28 cellular contexts compared by ENCODE assay signal in the genomic region with DNA sequence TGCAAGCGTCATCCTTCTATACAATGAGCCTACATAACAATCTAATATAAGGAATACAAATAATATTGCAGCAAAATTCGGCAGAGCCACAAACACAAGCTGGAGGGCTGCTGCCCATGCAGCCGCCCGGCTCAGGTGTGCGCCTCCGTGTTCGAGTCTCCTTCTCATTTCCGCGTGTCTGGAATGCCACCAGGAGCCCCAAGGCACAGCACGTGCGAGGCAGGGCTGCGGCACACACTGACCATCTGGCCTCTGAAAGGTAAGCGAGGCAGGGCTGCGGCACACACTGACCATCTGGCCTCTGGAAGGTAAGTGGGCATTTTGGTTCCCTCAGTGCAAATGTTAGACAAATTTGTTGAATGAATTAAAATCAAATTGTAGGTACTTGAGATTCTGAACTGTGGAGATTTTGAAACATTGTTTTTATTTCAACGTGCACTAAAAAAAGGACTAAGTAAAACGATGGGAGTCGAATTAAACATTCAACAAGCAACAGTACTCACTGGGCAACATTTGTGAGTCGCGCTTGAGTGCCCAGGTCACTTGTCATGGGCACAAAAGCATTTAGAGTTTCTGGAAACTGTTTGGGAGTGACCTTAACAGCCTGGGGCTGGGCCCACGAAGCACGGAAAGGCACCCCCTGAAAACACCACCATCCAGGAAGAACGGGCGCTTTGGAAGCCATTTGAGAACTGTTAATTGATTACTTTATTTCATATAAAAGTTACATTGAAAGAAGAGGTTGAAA. TPM values are rescaled to one million over a fixed set of nuclear protein-coding genes. Genes with fewer than 3 reads are reported as not detected.
DNase-seq lines count a peak whose midpoint lies in the region; ATAC-seq and TF ChIP-seq lines count a peak whose summit lies in the region.
"Had no signal": no experiment of that assay in that cellular context is flagged by ENCODE, and none has a peak within 500 bp of the region (broad histone marks: within the 10 kb centered on the region; RNA-seq: fewer than 3 reads in every experiment).

No MANE protein-coding gene starts in this region.

- no peak overlapping the region for H4K5ac ChIP-seq in IMR-90 (ENCODE audit: low read depth, low read length)

- H3K27ac ChIP-seq in right atrium auricular region (peak overlapping the region; percentile 73 to 86), IMR-90 (ENCODE audit: insufficient read depth, low read length) (no peak overlapping the region), upper lobe of left lung (peak overlapping the region in 3 of 4 donors; percentile 3 to 71 (median 58))
- H3K27ac ChIP-seq: SK-N-MC had no signal

- 0 out of 2 replicates have a peak, but pooled peaks cover 3% of the 10 kb centered on the region for H4K20me1 ChIP-seq in IMR-90 (ENCODE audit: insufficient read depth, low read length)

- H3K4me3 Mint-ChIP-seq in progenitor cell of endocrine pancreas (ENCODE audit: low read depth), result no peak overlapping the region
- H3K4me3 Mint-ChIP-seq: activated CD8-positive, alpha-beta memory T cell treated with anti-CD3 and anti-CD28 coated beads, Interleukin-2, amount 10 ng/mL, durations not matched to agents 7 days and 5 days; activated naive CD8-positive, alpha-beta T cell treated with anti-CD3 and anti-CD28 coated beads, Interleukin-2, amount 50 U/mL, for 24 hours; activated T-cell treated with anti-CD3 and anti-CD28 coated beads, Interleukin-2, amount 50 U/mL, for 72 hours; endodermal cell; stimulated activated memory B cell treated with anti-CD40 and anti-IgM and Interleukin-4, amounts not matched to agents 10 μg/mL and 1 μg/mL and 100 μg/mL, for 72 hours; T-helper 17 cell had no signal

- H3K4me1 ChIP-seq in right atrium auricular region (peaks cover 0 to 12% of the 10 kb centered on the region in 2 donors), IMR-90 (ENCODE audit: control insufficient read depth, insufficient read depth, low read length) (peaks cover 22% of the 10 kb centered on the region), upper lobe of left lung (peaks cover 26 to 51% (median 37%) of the 10 kb centered on the region in 4 donors)

- no peak overlapping the region for H3K9ac ChIP-seq in IMR-90 (ENCODE audit: low read depth, low read length)

- CTCF ChIA-PET in IMR-90 (lab: Yijun Ruan, JAX), result no interaction called here

- TF ChIP-seq POLR2A in IMR-90 (IDR thresholded peaks at IDR 0.05; ENCODE audit: low read depth, low read length), result no peak
- TF ChIP-seq POLR2A in upper lobe of left lung (IDR thresholded peaks at IDR 0.05), result no peak

- POLR2A ChIA-PET in IMR-90 (lab: Charles Lee; ENCODE audit: unreplicated experiment), result no interaction called here

- H3K9me3 Mint-ChIP-seq in progenitor cell of endocrine pancreas (ENCODE audit: low read depth), result no peaks in the 10 kb centered on the region
- H3K9me3 Mint-ChIP-seq: activated naive CD8-positive, alpha-beta T cell treated with anti-CD3 and anti-CD28 coated beads, Interleukin-2, amount 50 U/mL, for 24 hours; activated T-cell treated with anti-CD3 and anti-CD28 coated beads, Interleukin-2, amount 50 U/mL, for 72 hours; central memory CD8-positive, alpha-beta T cell; endodermal cell; stimulated activated memory B cell treated with anti-CD40 and anti-IgM and Interleukin-4, amounts not matched to agents 10 μg/mL and 1 μg/mL and 100 μg/mL, for 72 hours had no signal

- no peak overlapping the region for H2AK9ac ChIP-seq in IMR-90 (replicated peaks; ENCODE audit: low read depth, low read length, poor library complexity)

- no TSS peak for BruUV-seq in IMR-90 (replicated peaks; lab: Mats Ljungman, UMichigan)

- no peak for TF ChIP-seq RAD21 in IMR-90 (IDR thresholded peaks at IDR 0.05; ENCODE audit: low read length)

- dilution Hi-C loops in IMR-90 (cut with HindIII; ENCODE audit: low sequenced_read_pairs, unreplicated experiment), result no loop called here

- H2BK120ac ChIP-seq in IMR-90 (ENCODE audit: low read depth, low read length), result 0 out of 2 replicates have a peak overlapping the region, but pooled peaks have one; percentile 97

- H3K14ac ChIP-seq in IMR-90 (replicated peaks; ENCODE audit: low read depth, low read length), result no peak overlapping the region

- H2BK15ac ChIP-seq in IMR-90 (ENCODE audit: low read depth, low read length), result no peak overlapping the region

- H2BK20ac ChIP-seq in IMR-90 (ENCODE audit: low read depth, low read length), result no peak overlapping the region

- TF ChIP-seq CTCF in right atrium auricular region (IDR thresholded peaks at IDR 0.05), result no peak
- no peak for TF ChIP-seq CTCF in IMR-90 (conservative IDR thresholded peaks at IDR 0.05; ENCODE audit: low read depth, low read length)
- no peak for TF ChIP-seq CTCF in upper lobe of left lung (IDR thresholded peaks at IDR 0.05)
- no peak for TF ChIP-seq CTCF in progenitor cell of endocrine pancreas (IDR thresholded peaks at IDR 0.05; ENCODE audit: unreplicated experiment)
- TF ChIP-seq CTCF in GM10266 (IDR thresholded peaks at IDR 0.05; ENCODE audit: control insufficient read depth, insufficient read depth, low read depth, missing control alignments), result no peak

- H3K4me2 ChIP-seq in IMR-90 (ENCODE audit: low read depth, low read length), result no peak overlapping the region

- H3K79me1 ChIP-seq in IMR-90 (ENCODE audit: low read depth in 1 of 2, low read length in 2 of 2), result peaks cover 15 to 61% of the 10 kb centered on the region in 2 experiments

- H3K36me3 ChIP-seq in right atrium auricular region, result peaks cover 47% of the 10 kb centered on the region
- H3K36me3 ChIP-seq in IMR-90 (ENCODE audit: control insufficient read depth, insufficient read depth, low read length), result peaks cover 38% of the 10 kb centered on the region
- peaks cover 12 to 54% (median 36%) of the 10 kb centered on the region in 4 donors for H3K36me3 ChIP-seq in upper lobe of left lung

- in situ Hi-C loops in IMR-90 (cut with MboI; ENCODE audit: low sequenced_read_pairs), result loop anchor here (5.0 to 25.0 kb wide), 2 partner anchors 337 to 462 kb away; a partner anchor contains a TSS

- H3K4me3 ChIP-seq in right atrium auricular region (no peak overlapping the region), IMR-90 (ENCODE audit: insufficient read depth, low read depth, low read length) (no peak overlapping the region), upper lobe of left lung (no peak overlapping the region)
- H3K4me3 ChIP-seq: heart left ventricle, prostate gland, SK-N-MC had no signal

- peak overlapping the region in 1 of 2 experiments; percentile 39; a peak in 1 of 4 replicates for H4K8ac ChIP-seq in IMR-90 (ENCODE audit: low read depth in 2 of 2, low read length in 2 of 2)

- peaks cover 13% of the 10 kb centered on the region for H3K36me3 Mint-ChIP-seq in progenitor cell of endocrine pancreas (ENCODE audit: insufficient read depth)

- H3K9me3 ChIP-seq in right atrium auricular region, result no peaks in the 10 kb centered on the region
- H3K9me3 ChIP-seq in IMR-90 (ENCODE audit: control insufficient read depth, insufficient read depth, low read length), result no peaks in the 10 kb centered on the region
- H3K9me3 ChIP-seq in upper lobe of left lung, result no peaks in the 10 kb centered on the region
- H3K9me3 ChIP-seq: heart left ventricle, prostate gland had no signal

- intact Hi-C loops in cardiac septum (cut with DNase I), result no loop called here
- intact Hi-C loops in IMR-90 (cut with micrococcal nuclease), result loop anchor here (5.0 kb wide), 2 partner anchors 237 to 302 kb away; no protein-coding TSS in a partner anchor

- 0 out of 2 replicates have a peak overlapping the region, but pooled peaks have one; percentile 40 for H2AK5ac ChIP-seq in IMR-90 (ENCODE audit: low read depth, low read length)

- no peak overlapping the region for H3K18ac ChIP-seq in IMR-90 (ENCODE audit: low read depth, low read length)

- no peaks in the 10 kb centered on the region for H3K27me3 ChIP-seq in right atrium auricular region
- H3K27me3 ChIP-seq in IMR-90 (ENCODE audit: control insufficient read depth, insufficient read depth, low read length), result no peaks in the 10 kb centered on the region
- no peaks in the 10 kb centered on the region for H3K27me3 ChIP-seq in upper lobe of left lung
- H3K27me3 ChIP-seq: heart left ventricle had no signal

- no peak overlapping the region for H3K56ac ChIP-seq in IMR-90 (ENCODE audit: extremely low read depth, insufficient read depth, low read length)

- DNase-seq in right atrium auricular region (ENCODE audit: low spot score) (no peak), cardiac septum (ENCODE audit: low spot score) (no peak), IMR-90 (no peak), medulla oblongata (ENCODE audit: extremely low spot score) (peak; percentile 26), upper lobe of left lung (peak in 1 of 2 donors; percentile 44), progenitor cell of endocrine pancreas (ENCODE audit: low spot score, unreplicated experiment) (no peak), GM10266 (ENCODE audit: extremely low spot score) (no peak)
- DNase-seq: activated CD4-positive, alpha-beta T cell treated with anti-CD3 and anti-CD28 coated beads, Interleukin-2, amount 50 U/mL, for 4 hours; activated CD8-positive, alpha-beta memory T cell treated with anti-CD3 and anti-CD28 coated beads, Interleukin-2, amount 10 ng/mL, durations not matched to agents 7 days and 5 days; activated naive CD4-positive, alpha-beta T cell; activated naive CD8-positive, alpha-beta T cell treated with anti-CD3 and anti-CD28 coated beads, Interleukin-2, amount 50 U/mL, for 24 hours; activated T-cell treated with anti-CD3 and anti-CD28 coated beads, Interleukin-2, amount 50 U/mL, for 72 hours; dermis blood vessel endothelial cell; DMS79; endodermal cell; GDM1; HCEC 1CT; heart left ventricle; NCI-H1092; NCI-H1694 treated with DMSO at 0.1 percent for 48 hours; NCI-H526; NK-92 treated with Interleukin-12 subunit alpha and Interleukin-12 subunit beta, amount 100 ng/mL, for 24 hours; T-helper 17 cell had no signal

- no peak overlapping the region for H3K27ac Mint-ChIP-seq in progenitor cell of endocrine pancreas
- H3K27ac Mint-ChIP-seq: activated CD8-positive, alpha-beta memory T cell treated with anti-CD3 and anti-CD28 coated beads, Interleukin-2, amount 10 ng/mL, durations not matched to agents 7 days and 5 days; activated naive CD8-positive, alpha-beta T cell treated with anti-CD3 and anti-CD28 coated beads, Interleukin-2, amount 50 U/mL, for 24 hours; activated T-cell treated with anti-CD3 and anti-CD28 coated beads, Interleukin-2, amount 50 U/mL, for 72 hours; endodermal cell; stimulated activated memory B cell treated with anti-CD40 and anti-IgM and Interleukin-4, amounts not matched to agents 10 μg/mL and 1 μg/mL and 100 μg/mL, for 72 hours; T-helper 17 cell had no signal

- H4K91ac ChIP-seq in IMR-90 (ENCODE audit: insufficient read depth, low read depth, low read length), result no peak overlapping the region

- no peak overlapping the region for H3K23ac ChIP-seq in IMR-90 (ENCODE audit: low read depth, low read length)

- H3K4me1 Mint-ChIP-seq in progenitor cell of endocrine pancreas (ENCODE audit: low read depth), result peaks cover 1% of the 10 kb centered on the region
- H3K4me1 Mint-ChIP-seq: activated CD8-positive, alpha-beta memory T cell treated with anti-CD3 and anti-CD28 coated beads, Interleukin-2, amount 10 ng/mL, durations not matched to agents 7 days and 5 days; endodermal cell had no signal

- H3K27me3 Mint-ChIP-seq in progenitor cell of endocrine pancreas, result no peaks in the 10 kb centered on the region
- H3K27me3 Mint-ChIP-seq: activated CD8-positive, alpha-beta memory T cell treated with anti-CD3 and anti-CD28 coated beads, Interleukin-2, amount 10 ng/mL, durations not matched to agents 7 days and 5 days; activated naive CD8-positive, alpha-beta T cell treated with anti-CD3 and anti-CD28 coated beads, Interleukin-2, amount 50 U/mL, for 24 hours; central memory CD8-positive, alpha-beta T cell; stimulated activated memory B cell treated with anti-CD40 and anti-IgM and Interleukin-4, amounts not matched to agents 10 μg/mL and 1 μg/mL and 100 μg/mL, for 72 hours; T-helper 17 cell had no signal

- 93% methylated on average over 9 of the region's 23 CpGs; no CpG with 5 or more reads in 1 of the 2 experiments for WGBS in IMR-90 (ENCODE audit: extremely low coverage in 2 of 2, insufficient read length in 1 of 2), 2 experiments
- WGBS in upper lobe of left lung, 2 donors, result 85 to 87% methylated on average over 23 of the region's 23 CpGs

- no peak overlapping the region for H2BK5ac ChIP-seq in IMR-90 (ENCODE audit: low read depth, low read length, poor library complexity, severe bottlenecking)

- ATAC-seq in IMR-90 (ENCODE audit: low read depth) (no peak), upper lobe of left lung (ENCODE audit: low FRiP score in 2 of 2) (no peak)
- ATAC-seq: activated CD4-positive, CD25-positive, alpha-beta regulatory T cell treated with anti-CD3 and anti-CD28 coated beads, Interleukin-2, amount 50 U/mL, for 24 hours; activated CD8-positive, alpha-beta memory T cell treated with anti-CD3 and anti-CD28 coated beads, Interleukin-2, amount 10 ng/mL, durations not matched to agents 7 days and 5 days; activated naive CD8-positive, alpha-beta T cell treated with anti-CD3 and anti-CD28 coated beads, Interleukin-2, amount 50 U/mL, for 24 hours; activated T-cell treated with anti-CD3 and anti-CD28 coated beads, Interleukin-2, amount 50 U/mL, for 72 hours; stimulated activated memory B cell treated with anti-CD40 and anti-IgM and Interleukin-4, amounts not matched to agents 10 μg/mL and 1 μg/mL and 100 μg/mL, for 72 hours; T-helper 17 cell had no signal

- TF ChIP-seq EP300 in upper lobe of left lung (IDR thresholded peaks at IDR 0.05), result no peak

- peaks cover 16% of the 10 kb centered on the region for H3K9me1 ChIP-seq in IMR-90 (ENCODE audit: insufficient read depth, low read length)

- H2AFZ ChIP-seq in IMR-90 (replicated peaks; ENCODE audit: low read length, poor library complexity), result no peak overlapping the region

- peak overlapping the region; percentile 16; the same call in 1 of the 2 replicates for H3K4ac ChIP-seq in IMR-90 (ENCODE audit: low read depth, low read length)

RNA-seq across cellular contexts. Expression of a gene that starts 37.4 kb away (rescaled TPM):
- total RNA-seq in right atrium auricular region (10 to 100 TPM; 36.0 to 48.7 TPM), cardiac septum (43.7 TPM), IMR-90 (2012; rRNA removed) (80.1 and 81.1 TPM in 2 replicates), upper lobe of left lung (100 to 1,000 TPM in 1 of 6 donors, 10 to 100 TPM in 5; 77.4 to 112 (median 92.7) TPM), progenitor cell of endocrine pancreas (67.3 TPM in 2 replicates)
- polyA plus RNA-seq in IMR-90 (2012; rRNA removed), result 97.1 and 104 TPM in 2 replicates
- 86.7 and 88.8 TPM in 2 replicates for polyA plus RNA-seq in IMR-90 (2012; cell fraction: cytosol; rRNA removed)
- polyA plus RNA-seq in IMR-90 (2012; cell fraction: nucleus; rRNA removed; ENCODE audit: low replicate concordance), result 63.2 and 114 TPM in 2 replicates

RNA-seq across cellular contexts. Expression of a gene that starts 53.6 kb away (rescaled TPM):
- total RNA-seq in right atrium auricular region (10 to 100 TPM; 12.6 to 14.1 TPM), cardiac septum (8.3 TPM), IMR-90 (2012; rRNA removed) (9.5 and 10.3 TPM in 2 replicates), upper lobe of left lung (10 to 100 TPM; 21.6 to 77.5 (median 37.9) TPM), progenitor cell of endocrine pancreas (15.2 and 16.3 TPM in 2 replicates)
- 9.5 and 11.4 TPM in 2 replicates for polyA plus RNA-seq in IMR-90 (2012; rRNA removed)
- 5.7 and 7.2 TPM in 2 replicates for polyA plus RNA-seq in IMR-90 (2012; cell fraction: cytosol; rRNA removed)
- 10.8 and 15.5 TPM in 2 replicates for polyA plus RNA-seq in IMR-90 (2012; cell fraction: nucleus; rRNA removed; ENCODE audit: low replicate concordance)
